Comparison of ENCODE assay signal across 26 cellular contexts in the genomic region with DNA sequence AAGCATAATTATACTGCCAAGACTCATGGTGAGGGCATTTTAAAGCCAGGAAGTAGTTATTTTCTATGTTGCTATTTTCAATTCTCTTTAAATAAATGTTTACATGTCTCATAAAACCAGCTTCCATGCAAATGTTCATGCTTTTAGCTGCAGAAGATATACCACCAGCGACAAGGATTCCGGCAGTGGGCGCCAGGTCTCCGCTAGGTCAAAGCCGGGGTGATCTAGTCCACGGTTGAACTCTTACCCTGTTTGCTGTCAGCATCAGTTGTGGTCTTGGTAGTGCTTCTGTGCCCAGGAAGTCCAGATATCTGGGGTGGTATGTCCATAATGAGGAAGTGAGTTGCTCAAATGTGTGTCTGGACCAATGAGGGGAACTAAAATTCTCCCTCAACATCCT.
DNase-seq lines count a peak whose midpoint lies in the region; ATAC-seq and TF ChIP-seq lines count a peak whose summit lies in the region.
"Had no signal": no experiment of that assay in that cellular context is flagged by ENCODE, and none has a peak within 500 bp of the region (broad histone marks: within the 10 kb centered on the region; RNA-seq: fewer than 3 reads in every experiment).

No MANE protein-coding gene starts in this region.

- no peak overlapping the region for H3K4me2 ChIP-seq in OCI-LY1 (ENCODE audit: low read length)
- H3K4me2 ChIP-seq: GM23338 had no signal

- ATAC-seq in left lobe of liver: no peak
- ATAC-seq: GM23338 had no signal

- H3K4me1 ChIP-seq in OCI-LY1 (ENCODE audit: insufficient read depth, low read length, severe bottlenecking): no peaks in the 10 kb centered on the region
- H3K4me1 ChIP-seq: HAP-1, Peyer's patch had no signal

- H3K27me3 Mint-ChIP-seq in type B pancreatic cell: no peaks in the 10 kb centered on the region

- no peaks in the 10 kb centered on the region for H4K20me1 ChIP-seq in OCI-LY1 (ENCODE audit: insufficient read depth, low read length)

- TF ChIP-seq CTCF in OCI-LY1 (IDR thresholded peaks at IDR 0.05; ENCODE audit: low read length) (peak; percentile 9; the same call in 1 of the 2 replicates), type B pancreatic cell (conservative IDR thresholded peaks at IDR 0.05) (no peak)

- H3K9me3 ChIP-seq in OCI-LY1 (ENCODE audit: low read length): peaks cover 12% of the 10 kb centered on the region; the same call in 1 of the 2 replicates
- H3K9me3 ChIP-seq: HAP-1, MG63, Peyer's patch had no signal

- no peaks in the 10 kb centered on the region for H3K36me3 Mint-ChIP-seq in type B pancreatic cell

- peaks cover 8% of the 10 kb centered on the region for H3K36me3 ChIP-seq in OCI-LY1 (ENCODE audit: insufficient read depth, low read length)
- H3K36me3 ChIP-seq: HAP-1, MG63, Peyer's patch had no signal

- H3K4me3 ChIP-seq in OCI-LY1 (ENCODE audit: low read depth, low read length, poor library complexity, severe bottlenecking): no peak overlapping the region
- H3K4me3 ChIP-seq: GM23338, HAP-1, MG63, Peyer's patch, SK-N-MC had no signal

- H3K9me3 Mint-ChIP-seq in type B pancreatic cell: no peaks in the 10 kb centered on the region
- H3K9me3 Mint-ChIP-seq: GM23338; T-helper 1 cell treated with Interleukin-12 subunit alpha and Interleukin-12 subunit beta and Interleukin-4 antibody, amounts not matched to agents 30 μg/mL and 1 μg/mL, for 36 hours had no signal

- H3K9me2 ChIP-seq in OCI-LY1 (ENCODE audit: low read depth, low read length): no peaks in the 10 kb centered on the region

- no peaks in the 10 kb centered on the region for H3F3A ChIP-seq in OCI-LY1 (ENCODE audit: insufficient read depth, low read length)

- H3K27ac Mint-ChIP-seq in type B pancreatic cell: no peak overlapping the region
- H3K27ac Mint-ChIP-seq: GM23338; HFFc6; T-helper 1 cell treated with Interleukin-12 subunit alpha and Interleukin-12 subunit beta and Interleukin-4 antibody, amounts not matched to agents 30 μg/mL and 1 μg/mL, for 36 hours had no signal

- no peak overlapping the region for H2AFZ ChIP-seq in OCI-LY1 (ENCODE audit: low read length)
- H2AFZ ChIP-seq: GM23338 had no signal

- H3K4me1 Mint-ChIP-seq in type B pancreatic cell (ENCODE audit: unreplicated experiment): no peaks in the 10 kb centered on the region
- H3K4me1 Mint-ChIP-seq: GM23338 had no signal

- H3K79me2 ChIP-seq in OCI-LY1 (ENCODE audit: insufficient read depth, low read length): no peaks in the 10 kb centered on the region

- H3K4me3 Mint-ChIP-seq in type B pancreatic cell: no peak overlapping the region
- H3K4me3 Mint-ChIP-seq: GM23338; HFFc6; T-helper 1 cell treated with Interleukin-12 subunit alpha and Interleukin-12 subunit beta and Interleukin-4 antibody, amounts not matched to agents 30 μg/mL and 1 μg/mL, for 36 hours had no signal

- no peak overlapping the region for H3K27ac ChIP-seq in OCI-LY1 (ENCODE audit: low read depth, low read length, poor library complexity, severe bottlenecking)
- H3K27ac ChIP-seq: Peyer's patch, SK-N-MC had no signal

- no peaks in the 10 kb centered on the region for H3K27me3 ChIP-seq in OCI-LY1 (ENCODE audit: insufficient read depth, low read length)
- H3K27me3 ChIP-seq: Peyer's patch had no signal

- DNase-seq in NOMO-1 treated with DMSO at 0.1 percent for 48 hours (lab: John Stamatoyannopoulos, UW; ENCODE audit: unreplicated experiment) (peak; percentile 40), NOMO-1 treated with dmso at 0.1 percent for 144 hours (lab: John Stamatoyannopoulos, UW; ENCODE audit: unreplicated experiment) (no peak), left lobe of liver (ENCODE audit: low spot score) (peak; percentile 11), type B pancreatic cell (ENCODE audit: extremely low spot score, unreplicated experiment) (peak; percentile 18), NCI-H526 (lab: John Stamatoyannopoulos, UW) (no peak), NCI-H1694 treated with DMSO at 0.1 percent for 48 hours (lab: John Stamatoyannopoulos, UW) (no peak), NCI-H1417 (lab: John Stamatoyannopoulos, UW) (no peak)
- DNase-seq: 8988T, ACHN, Calu3, HFFc6, KG1, MG63, NCI-H1105, NCI-H2029 treated with DMSO at 0.1 percent for 48 hours, NCI-H2227 treated with DMSO at 0.1 percent for 48 hours, NCI-H748 treated with DMSO at 0.1 percent for 48 hours, OCI-M1, Peyer's patch, SHP77 treated with DMSO at 0.1 percent for 48 hours, SW 1271 had no signal

- H3K9ac ChIP-seq in OCI-LY1 (ENCODE audit: low read length): no peak overlapping the region

Comparison
In these comparisons a context has a peak if more than half of its experiments do, and no peak if none do; other contexts are left out.
1. DNase-seq: peak in NOMO-1 treated with DMSO at 0.1 percent for 48 hours (single experiment), left lobe of liver (single experiment) and type B pancreatic cell (single experiment); none in NOMO-1 treated with dmso at 0.1 percent for 144 hours (single experiment), NCI-H526 (0 of 2), NCI-H1694 treated with DMSO at 0.1 percent for 48 hours (single experiment) and NCI-H1417 (0 of 3).